Comparison of ENCODE assay signal across 10 cellular contexts in the genomic region with DNA sequence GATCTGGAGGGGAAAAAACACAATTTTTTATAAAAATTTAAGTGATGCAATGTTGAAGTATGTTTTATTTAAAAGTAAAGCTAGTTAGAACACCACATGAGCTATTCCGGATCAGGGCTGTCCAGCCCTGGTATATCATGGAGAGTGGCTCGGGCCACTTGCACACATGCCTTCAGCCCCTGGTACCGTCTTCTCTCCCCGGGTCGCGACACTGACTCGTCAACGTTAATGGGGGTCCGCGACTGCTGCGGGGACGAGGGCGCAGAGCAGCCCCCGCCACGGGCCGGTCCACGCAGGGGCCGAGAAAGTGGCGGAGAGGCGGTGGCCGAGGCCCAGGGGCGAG.
DNase-seq lines count a peak whose midpoint lies in the region; ATAC-seq and TF ChIP-seq lines count a peak whose summit lies in the region.
"Had no signal": no experiment of that assay in that cellular context is flagged by ENCODE, and none has a peak within 500 bp of the region (broad histone marks: within the 10 kb centered on the region; RNA-seq: fewer than 3 reads in every experiment).

No MANE protein-coding gene starts in this region.

- H4K20me1 ChIP-seq in fibroblast of lung (ENCODE audit: control insufficient read depth, extremely low read depth, insufficient read depth, low read length): no peaks in the 10 kb centered on the region

- no peak for DNase-seq in BE2C
- no peak for DNase-seq in Peyer's patch
- peak; percentile 21 to 23 for DNase-seq in fibroblast of lung (ENCODE audit: low read depth in 2 of 2)
- no peak for DNase-seq in nephron progenitor cell
- no peak for DNase-seq in iPS-NIHi11 (ENCODE audit: low spot score)
- no peak for DNase-seq in NCI-H2196 treated with DMSO at 0.1 percent for 48 hours (lab: John Stamatoyannopoulos, UW; ENCODE audit: unreplicated experiment)
- no peak for DNase-seq in NCI-H146 treated with DMSO at 0.1 percent for 48 hours (lab: John Stamatoyannopoulos, UW; ENCODE audit: unreplicated experiment)
- DNase-seq: NCI-H2081 treated with DMSO at 0.1 percent for 48 hours had no signal

- H3K36me3 Mint-ChIP-seq in nephron progenitor cell (ENCODE audit: low read depth): no peaks in the 10 kb centered on the region

- H3K27me3 Mint-ChIP-seq in nephron progenitor cell (ENCODE audit: low read depth, poor library complexity): peaks cover 17% of the 10 kb centered on the region

- H3K9me3 ChIP-seq in BE2C (no peaks in the 10 kb centered on the region), Peyer's patch (no peaks in the 10 kb centered on the region), fibroblast of lung (ENCODE audit: control insufficient read depth, insufficient read depth, low read depth, low read length) (no peaks in the 10 kb centered on the region)

- peak overlapping the region in 2 of 4 donors; percentile 42 to 59 for H3K27ac ChIP-seq in Peyer's patch
- no peak overlapping the region for H3K27ac ChIP-seq in fibroblast of lung (ENCODE audit: insufficient read depth, low read length)

- H3K27me3 ChIP-seq in BE2C (no peaks in the 10 kb centered on the region), Peyer's patch (peaks cover 0 to 10% of the 10 kb centered on the region in 2 donors), fibroblast of lung (ENCODE audit: control insufficient read depth, insufficient read depth, low read length) (peaks cover 7% of the 10 kb centered on the region)

- TF ChIP-seq POLR2A in Peyer's patch (IDR thresholded peaks at IDR 0.05): no peak

- H3K4me3 ChIP-seq in BE2C (ENCODE audit: low read depth, low read length): peak overlapping the region; percentile 77
- H3K4me3 ChIP-seq in Peyer's patch: peak overlapping the region; percentile 32 to 62 (median 50)
- peak overlapping the region; percentile 52 to 70 (median 60) for H3K4me3 ChIP-seq in fibroblast of lung (replicated peaks in 1 of 4; ENCODE audit: control extremely low read depth in 1 of 4, insufficient read depth in 1 of 4, low read depth in 3 of 4, low read length in 4 of 4)
- H3K4me3 ChIP-seq: GM12878 had no signal

- H3K4me3 Mint-ChIP-seq in nephron progenitor cell: peak overlapping the region; percentile 86

- H3K79me2 ChIP-seq in fibroblast of lung (ENCODE audit: control insufficient read depth, insufficient read depth, low read length): no peaks in the 10 kb centered on the region

- H3K36me3 ChIP-seq in BE2C (no peaks in the 10 kb centered on the region), Peyer's patch (no peaks in the 10 kb centered on the region), fibroblast of lung (ENCODE audit: control insufficient read depth, insufficient read depth, low read length) (no peaks in the 10 kb centered on the region)

- H3K9ac ChIP-seq in fibroblast of lung (ENCODE audit: insufficient read depth, low read length): no peak overlapping the region

- H3K9me3 Mint-ChIP-seq in nephron progenitor cell: no peaks in the 10 kb centered on the region

- peaks cover 39% of the 10 kb centered on the region for H3K4me1 Mint-ChIP-seq in nephron progenitor cell

- no peak for TF ChIP-seq CTCF in BE2C (IDR thresholded peaks at IDR 0.05; ENCODE audit: low read depth, low read length)
- no peak for TF ChIP-seq CTCF in Peyer's patch (IDR thresholded peaks at IDR 0.05)
- TF ChIP-seq CTCF in fibroblast of lung (conservative IDR thresholded peaks at IDR 0.05 in 1 of 2, IDR thresholded peaks at IDR 0.05 in 1 of 2; ENCODE audit: low read depth in 1 of 2, low read length in 2 of 2): no peak
- no peak for TF ChIP-seq CTCF in nephron progenitor cell (IDR thresholded peaks at IDR 0.05)

- H2AFZ ChIP-seq in fibroblast of lung (ENCODE audit: low read length): no peak overlapping the region

- H3K4me1 ChIP-seq in BE2C (peaks cover 8% of the 10 kb centered on the region; the same call in 1 of the 2 replicates), Peyer's patch (peaks cover 0 to 10% (median 4%) of the 10 kb centered on the region in 4 donors), fibroblast of lung (ENCODE audit: control insufficient read depth, extremely low read depth, insufficient read depth, low read length) (no peaks in the 10 kb centered on the region)

- peak overlapping the region; percentile 93 for H3K4me2 ChIP-seq in fibroblast of lung (ENCODE audit: extremely low read depth, insufficient read depth, low read length)

- ATAC-seq in HG03139 (IDR thresholded peaks at IDR 0.05; ENCODE audit: unreplicated experiment): no peak

- H3K27ac Mint-ChIP-seq in nephron progenitor cell: no peak overlapping the region

Comparison
In these comparisons a context has a peak if more than half of its experiments do, and no peak if none do; other contexts are left out.
1. DNase-seq: peak in fibroblast of lung (2 of 2); none in BE2C (single experiment), Peyer's patch (0 of 3), nephron progenitor cell (single experiment), iPS-NIHi11 (single experiment), NCI-H2196 treated with DMSO at 0.1 percent for 48 hours (single experiment) and NCI-H146 treated with DMSO at 0.1 percent for 48 hours (single experiment).
2. Peak in every context shown above with its lines, with median percentiles within 50 percentile points of each other: H3K4me3 ChIP-seq.